ENCODE assay signal across 8 cellular contexts in genomic region chr17:48609754-48610281, GRCh38. TPM values are rescaled to one million over a fixed set of nuclear protein-coding genes. Genes with fewer than 3 reads are reported as not detected.
A peak's percentile ranks its signal among the peaks of the same experiment; 100 is the strongest.
DNase-seq lines count a peak whose midpoint lies in the region; ATAC-seq and TF ChIP-seq lines count a peak whose summit lies in the region.

No MANE protein-coding gene starts in this region.

- H3K4me1 Mint-ChIP-seq in activated T-helper 17 cell treated with anti-CD3 and anti-CD28 coated beads, Interleukin-2, amount 50 U/mL, for 72 hours = peaks cover 22% of the 10 kb centered on the region
- H3K4me1 Mint-ChIP-seq in memory B cell = peaks cover 17% of the 10 kb centered on the region

- no peak overlapping the region for H3K27ac Mint-ChIP-seq in activated T-helper 17 cell treated with anti-CD3 and anti-CD28 coated beads, Interleukin-2, amount 50 U/mL, for 72 hours
- no peak overlapping the region for H3K27ac Mint-ChIP-seq in memory B cell

- no peaks in the 10 kb centered on the region for H3K9me3 Mint-ChIP-seq in activated T-helper 17 cell treated with anti-CD3 and anti-CD28 coated beads, Interleukin-2, amount 50 U/mL, for 72 hours
- no peaks in the 10 kb centered on the region for H3K9me3 Mint-ChIP-seq in memory B cell

- H3K9me3 ChIP-seq in left ventricle myocardium inferior (replicated peaks) (no peaks in the 10 kb centered on the region), uterus (no peaks in the 10 kb centered on the region)

- intact Hi-C loops in left ventricle myocardium inferior (cut with micrococcal nuclease) (loop anchor here (10.0 kb wide), 1 partner anchor 275 kb away; no protein-coding TSS in a partner anchor), Right ventricle myocardium superior (cut with DNase I) (no loop called here), uterus (cut with DNase I; ENCODE audit: low total_unique reads) (no loop called here)

- H3K36me3 ChIP-seq in left ventricle myocardium inferior (no peaks in the 10 kb centered on the region), uterus (no peaks in the 10 kb centered on the region)

- ATAC-seq in Right ventricle myocardium superior (ENCODE audit: poor library complexity) (no peak), memory B cell (ENCODE audit: low read depth) (no peak), GM19395 (IDR thresholded peaks at IDR 0.05; ENCODE audit: unreplicated experiment) (no peak), HG02981 (IDR thresholded peaks at IDR 0.05; ENCODE audit: unreplicated experiment) (no peak), HG03097 (IDR thresholded peaks at IDR 0.05; ENCODE audit: low FRiP score, unreplicated experiment) (no peak)
- ATAC-seq in activated T-helper 17 cell treated with anti-CD3 and anti-CD28 coated beads, Interleukin-2, amount 50 U/mL, for 72 hours (replicated peaks) = no peak

- DNase-seq in left ventricle myocardium inferior (no peak), Right ventricle myocardium superior (no peak), memory B cell (ENCODE audit: low spot score in 2 of 2) (no peak), uterus (no peak)

- H3K27me3 ChIP-seq in left ventricle myocardium inferior (ENCODE audit: low read depth) (peaks cover 100% of the 10 kb centered on the region), uterus (peaks cover 32 to 87% of the 10 kb centered on the region in 2 donors)

- H3K27ac ChIP-seq in left ventricle myocardium inferior (replicated peaks) (peak overlapping the region; percentile 62), uterus (peak overlapping the region; percentile 43 to 75)

- H3K4me3 ChIP-seq in left ventricle myocardium inferior (peak overlapping the region; percentile 63), uterus (peak overlapping the region; percentile 27 to 42)

- peaks cover 16% of the 10 kb centered on the region for H3K36me3 Mint-ChIP-seq in activated T-helper 17 cell treated with anti-CD3 and anti-CD28 coated beads, Interleukin-2, amount 50 U/mL, for 72 hours (ENCODE audit: low read depth)
- H3K36me3 Mint-ChIP-seq in memory B cell = no peaks in the 10 kb centered on the region

- H3K4me1 ChIP-seq in left ventricle myocardium inferior = peaks cover 50% of the 10 kb centered on the region
- H3K4me1 ChIP-seq in uterus = peaks cover 0 to 16% of the 10 kb centered on the region in 2 donors

- TF ChIP-seq CTCF in left ventricle myocardium inferior (IDR thresholded peaks at IDR 0.05; ENCODE audit: borderline replicate concordance) (no peak), uterus (IDR thresholded peaks at IDR 0.05) (no peak)

- H3K4me3 Mint-ChIP-seq in activated T-helper 17 cell treated with anti-CD3 and anti-CD28 coated beads, Interleukin-2, amount 50 U/mL, for 72 hours = peak overlapping the region; percentile 96
- peak overlapping the region; percentile 89 for H3K4me3 Mint-ChIP-seq in memory B cell

- no peak for TF ChIP-seq POLR2A in uterus (IDR thresholded peaks at IDR 0.05)

- peaks cover 57% of the 10 kb centered on the region for H3K27me3 Mint-ChIP-seq in activated T-helper 17 cell treated with anti-CD3 and anti-CD28 coated beads, Interleukin-2, amount 50 U/mL, for 72 hours
- H3K27me3 Mint-ChIP-seq in memory B cell = peaks cover 26% of the 10 kb centered on the region

RNA-seq across cellular contexts. Expression of gene HOXB7, which starts 1.0 kb away (rescaled TPM):
- 0.16 TPM for total RNA-seq in left ventricle myocardium inferior
- 0.22 TPM for total RNA-seq in Right ventricle myocardium superior
- total RNA-seq in activated T-helper 17 cell treated with anti-CD3 and anti-CD28 coated beads, Interleukin-2, amount 50 U/mL, for 72 hours = under 1 TPM in 1 of 2 donors, not detected in 1; 0.95 TPM
- 1 to 10 TPM in 3 of 4 donors, not detected in 1; 1.0 to 6.9 (median 3.5) TPM for total RNA-seq in uterus

RNA-seq across cellular contexts. Expression of gene HOXB6, which starts 5.0 kb away (rescaled TPM):
- total RNA-seq in left ventricle myocardium inferior = 0.66 TPM
- total RNA-seq in Right ventricle myocardium superior = 0.78 TPM
- total RNA-seq in activated T-helper 17 cell treated with anti-CD3 and anti-CD28 coated beads, Interleukin-2, amount 50 U/mL, for 72 hours = under 1 TPM; 0.37 to 0.39 TPM
- total RNA-seq in uterus = 10 to 100 TPM in 1 of 4 donors, 1 to 10 TPM in 1, under 1 TPM in 1, not detected in 1; 0.88 to 18.2 (median 7.3) TPM

RNA-seq across cellular contexts. Expression of gene HOXB8, which starts 5.3 kb away (rescaled TPM):
- total RNA-seq in left ventricle myocardium inferior (not detected), Right ventricle myocardium superior (not detected), uterus (1 to 10 TPM in 2 of 4 donors, under 1 TPM in 1, not detected in 1; 0.29 to 9.5 (median 1.9) TPM)
- total RNA-seq in activated T-helper 17 cell treated with anti-CD3 and anti-CD28 coated beads, Interleukin-2, amount 50 U/mL, for 72 hours = not detected

RNA-seq across cellular contexts. Expression of gene HOXB5, which starts 16.2 kb away (rescaled TPM):
- total RNA-seq in left ventricle myocardium inferior = not detected
- total RNA-seq in Right ventricle myocardium superior = 0.13 TPM
- not detected for total RNA-seq in activated T-helper 17 cell treated with anti-CD3 and anti-CD28 coated beads, Interleukin-2, amount 50 U/mL, for 72 hours
- 1 to 10 TPM in 1 of 4 donors, under 1 TPM in 2, not detected in 1; 0.55 to 2.5 (median 0.59) TPM for total RNA-seq in uterus

RNA-seq across cellular contexts. Expression of gene HOXB9, which starts 16.3 kb away (rescaled TPM):
- total RNA-seq in left ventricle myocardium inferior (not detected), Right ventricle myocardium superior (not detected), uterus (1 to 10 TPM in 1 of 4 donors, under 1 TPM in 1, not detected in 2; 0.43 to 1.0 TPM)
- under 1 TPM; 0.40 to 0.58 TPM for total RNA-seq in activated T-helper 17 cell treated with anti-CD3 and anti-CD28 coated beads, Interleukin-2, amount 50 U/mL, for 72 hours
